ENCODE assay signal across 4 cellular contexts in genomic region chr16:86881118-86881510, GRCh38.
"Had no signal": no experiment of that assay in that cellular context is flagged by ENCODE, and none has a peak within 500 bp of the region (broad histone marks: within the 10 kb centered on the region; RNA-seq: fewer than 3 reads in every experiment).

No MANE protein-coding gene starts in this region.

- H3K9me3 Mint-ChIP-seq: H9 had no signal

- DNase-seq: GOT3, H9, KBM-7 had no signal

- H3K4me3 Mint-ChIP-seq: H9, IgD-negative memory B cell had no signal

- H3K27ac Mint-ChIP-seq: H9 had no signal
